In genomic region chr6:157955675-157956074, GRCh38 we compare ENCODE assay signal across 22 cellular contexts. TPM values are rescaled to one million over a fixed set of nuclear protein-coding genes. Genes with fewer than 3 reads are reported as not detected.
A peak's percentile ranks its signal among the peaks of the same experiment; 100 is the strongest.
DNase-seq lines count a peak whose midpoint lies in the region; ATAC-seq and TF ChIP-seq lines count a peak whose summit lies in the region.
"Had no signal": no experiment of that assay in that cellular context is flagged by ENCODE, and none has a peak within 500 bp of the region (broad histone marks: within the 10 kb centered on the region; RNA-seq: fewer than 3 reads in every experiment).

No MANE protein-coding gene starts in this region.

- no peaks in the 10 kb centered on the region for H3K27me3 ChIP-seq in colonic mucosa
- H3K27me3 ChIP-seq in hepatocyte, result no peaks in the 10 kb centered on the region
- H3K27me3 ChIP-seq in sigmoid colon, result no peaks in the 10 kb centered on the region
- H3K27me3 ChIP-seq: BE2C; BLaER1 treated with 17β-estradiol and CSF1 and Interleukin-3, amounts not matched to agents 10 nM and 100 nM had no signal

- WGBS in hepatocyte (ENCODE audit: low lambda C conversion rate, missing lambda C conversion rate), result 96% methylated on average over 6 of the region's 6 CpGs
- 66 to 93% methylated on average over 6 of the region's 6 CpGs for WGBS in sigmoid colon, 2 donors

- H3K4me1 ChIP-seq in colonic mucosa (no peaks in the 10 kb centered on the region), hepatocyte (ENCODE audit: insufficient read depth) (peaks cover 27% of the 10 kb centered on the region), sigmoid colon (peaks cover 0 to 13% (median 6%) of the 10 kb centered on the region in 4 donors)
- H3K4me1 ChIP-seq: A549; BE2C; BLaER1 treated with 17β-estradiol and CSF1 and Interleukin-3, amounts not matched to agents 10 nM and 100 nM had no signal

- no peaks in the 10 kb centered on the region for H4K20me1 ChIP-seq in hepatocyte (ENCODE audit: insufficient read depth, poor library complexity, severe bottlenecking)
- H4K20me1 ChIP-seq: BLaER1 treated with 17β-estradiol and CSF1 and Interleukin-3, amounts not matched to agents 10 nM and 100 nM had no signal

- TF ChIP-seq POLR2A in sigmoid colon (IDR thresholded peaks at IDR 0.05), result no peak

- H3K4me3 ChIP-seq in colonic mucosa, result no peak overlapping the region
- H3K4me3 ChIP-seq in hepatocyte, result no peak overlapping the region
- H3K4me3 ChIP-seq in sigmoid colon, result no peak overlapping the region
- H3K4me3 ChIP-seq: A549; BLaER1 treated with 17β-estradiol and CSF1 and Interleukin-3, amounts not matched to agents 10 nM and 100 nM; GM23338 had no signal

- no peaks in the 10 kb centered on the region for H3K79me2 ChIP-seq in hepatocyte

- H3K4me2 ChIP-seq in hepatocyte, result no peak overlapping the region
- H3K4me2 ChIP-seq: A549; BLaER1 treated with 17β-estradiol and CSF1 and Interleukin-3, amounts not matched to agents 10 nM and 100 nM; GM23338 had no signal

- ATAC-seq in GM18511 (IDR thresholded peaks at IDR 0.05; ENCODE audit: unreplicated experiment), result no peak
- ATAC-seq: A549 had no signal

- H3K27ac ChIP-seq in colonic mucosa (peak overlapping the region; percentile 79), hepatocyte (peak overlapping the region; percentile 100), sigmoid colon (no peak overlapping the region)
- H3K27ac ChIP-seq: A549; BLaER1 treated with 17β-estradiol and CSF1 and Interleukin-3, amounts not matched to agents 10 nM and 100 nM had no signal

- no peak for TF ChIP-seq CTCF in colonic mucosa (IDR thresholded peaks at IDR 0.05)
- TF ChIP-seq CTCF in hepatocyte (IDR thresholded peaks at IDR 0.05; ENCODE audit: poor library complexity), result no peak
- TF ChIP-seq CTCF in sigmoid colon (IDR thresholded peaks at IDR 0.05), result no peak

- H3K9ac ChIP-seq in colonic mucosa (ENCODE audit: low read depth in 2 of 2, low read length in 2 of 2), result peak overlapping the region in 1 of 2 donors; percentile 79
- H3K9ac ChIP-seq: BLaER1 treated with 17β-estradiol and CSF1 and Interleukin-3, amounts not matched to agents 10 nM and 100 nM had no signal

- TF ChIP-seq EP300 in sigmoid colon (IDR thresholded peaks at IDR 0.05), result no peak

- intact Hi-C loops in colonic mucosa (cut with DNase I), result no loop called here
- intact Hi-C loops in sigmoid colon (cut with DNase I), result no loop called here

- H3K36me3 ChIP-seq in colonic mucosa (no peaks in the 10 kb centered on the region), hepatocyte (replicated peaks; ENCODE audit: insufficient read depth, low read depth) (no peaks in the 10 kb centered on the region), sigmoid colon (no peaks in the 10 kb centered on the region)
- H3K36me3 ChIP-seq: BE2C; BLaER1 treated with 17β-estradiol and CSF1 and Interleukin-3, amounts not matched to agents 10 nM and 100 nM had no signal

- H3K9me3 ChIP-seq in colonic mucosa, result no peaks in the 10 kb centered on the region
- H3K9me3 ChIP-seq in hepatocyte (ENCODE audit: low read depth), result no peaks in the 10 kb centered on the region
- H3K9me3 ChIP-seq in sigmoid colon, result peaks cover 0 to 19% (median 8%) of the 10 kb centered on the region in 4 donors

- H2AFZ ChIP-seq in hepatocyte, result no peak overlapping the region

- peak; percentile 17 for DNase-seq in COLO829 (ENCODE audit: low spot score)
- DNase-seq in colonic mucosa, result no peak
- DNase-seq in hepatocyte (ENCODE audit: low spot score), result no peak
- DNase-seq in pons (ENCODE audit: low spot score), result peak; percentile 48
- no peak for DNase-seq in dermis blood vessel endothelial cell
- DNase-seq in sigmoid colon, result no peak
- DNase-seq: 8988T; ACHN; AML-193; BE2C; Calu3; CD4-positive, alpha-beta T cell; CD8-positive, alpha-beta memory T cell; COR-L47; DMS53; DMS79 treated with DMSO at 0.1 percent for 48 hours; GF-D8; H9 had no signal

- no peaks in the 10 kb centered on the region for H3K9me2 ChIP-seq in hepatocyte (replicated peaks; ENCODE audit: insufficient read depth)

RNA-seq across cellular contexts. Expression of gene SYNJ2, which starts 26.0 kb away (rescaled TPM):
- total RNA-seq in colonic mucosa (10 to 100 TPM; 46.0 to 53.5 TPM), hepatocyte (15.4 and 15.6 TPM in 2 replicates), dermis blood vessel endothelial cell (29.6 and 34.7 TPM in 2 replicates), sigmoid colon (10 to 100 TPM in 3 of 4 donors, 1 to 10 TPM in 1; 8.7 to 22.9 (median 12.3) TPM)
- polyA plus RNA-seq in hepatocyte (16.5 and 21.4 TPM in 2 replicates), sigmoid colon (10 to 100 TPM in 2 of 3 donors, 1 to 10 TPM in 1; 9.6 to 13.4 (median 12.9) TPM)

Comparison
In these comparisons a context has a peak if more than half of its experiments do, and no peak if none do; other contexts are left out.
1. DNase-seq: peak in COLO829 (single experiment) and pons (single experiment); none in colonic mucosa (single experiment), hepatocyte (single experiment), dermis blood vessel endothelial cell (single experiment) and sigmoid colon (single experiment).
2. H3K27ac ChIP-seq: peak in colonic mucosa (single experiment) and hepatocyte (single experiment); none in sigmoid colon (0 of 4).